ENCODE assay signal across 9 cellular contexts in genomic region chr12:53298154-53298553, GRCh38. TPM values are rescaled to one million over a fixed set of nuclear protein-coding genes. Genes with fewer than 3 reads are reported as not detected.
DNase-seq lines count a peak whose midpoint lies in the region; ATAC-seq and TF ChIP-seq lines count a peak whose summit lies in the region.
"Had no signal": no experiment of that assay in that cellular context is flagged by ENCODE, and none has a peak within 500 bp of the region (broad histone marks: within the 10 kb centered on the region; RNA-seq: fewer than 3 reads in every experiment).

No MANE protein-coding gene starts in this region.

- no peaks in the 10 kb centered on the region for H3K27me3 ChIP-seq in BLaER1
- H3K27me3 ChIP-seq in Karpas-422 (ENCODE audit: low read length) = no peaks in the 10 kb centered on the region
- no peaks in the 10 kb centered on the region for H3K27me3 ChIP-seq in vagina

- peaks cover 59% of the 10 kb centered on the region for H3K79me2 ChIP-seq in Karpas-422 (ENCODE audit: low read length)

- no peak overlapping the region for H3K27ac ChIP-seq in BLaER1
- no peak overlapping the region for H3K27ac ChIP-seq in Karpas-422 (ENCODE audit: low read length)
- H3K27ac ChIP-seq in vagina = no peak overlapping the region

- no peak for TF ChIP-seq CTCF in brain (conservative IDR thresholded peaks at IDR 0.05)
- no peak for TF ChIP-seq CTCF in nephron (IDR thresholded peaks at IDR 0.05; ENCODE audit: unreplicated experiment in 3 of 3)
- no peak for TF ChIP-seq CTCF in vagina (IDR thresholded peaks at IDR 0.05)

- H3K9me2 ChIP-seq in Karpas-422 (replicated peaks; ENCODE audit: insufficient read depth, low read length) = no peaks in the 10 kb centered on the region

- no peak for ATAC-seq in GM19035 (IDR thresholded peaks at IDR 0.05; ENCODE audit: unreplicated experiment)

- H3K4me3 ChIP-seq in BLaER1 = no peak overlapping the region
- no peak overlapping the region for H3K4me3 ChIP-seq in Karpas-422 (ENCODE audit: low read length)
- no peak overlapping the region for H3K4me3 ChIP-seq in vagina

- H3K27me3 Mint-ChIP-seq in brain (peaks cover 16% of the 10 kb centered on the region), nephron (ENCODE audit: low read depth) (no peaks in the 10 kb centered on the region)

- H3K9me3 Mint-ChIP-seq in brain (peaks cover 0 to 3% (median 0%) of the 10 kb centered on the region in 5 experiments), nephron (no peaks in the 10 kb centered on the region)

- H3K36me3 ChIP-seq in BLaER1 = peaks cover 55% of the 10 kb centered on the region
- peaks cover 26% of the 10 kb centered on the region for H3K36me3 ChIP-seq in Karpas-422 (ENCODE audit: insufficient read depth, low read length)
- peaks cover 0 to 27% of the 10 kb centered on the region in 2 donors for H3K36me3 ChIP-seq in vagina

- no peak overlapping the region for H2AFZ ChIP-seq in Karpas-422 (ENCODE audit: low read length)

- H3K27ac Mint-ChIP-seq in brain (peak overlapping the region in 4 of 5 experiments; percentile 40 to 99 (median 67)), nephron (no peak overlapping the region)

- no peaks in the 10 kb centered on the region for H3K9me3 ChIP-seq in BLaER1
- no peaks in the 10 kb centered on the region for H3K9me3 ChIP-seq in Karpas-422 (ENCODE audit: low read length)
- H3K9me3 ChIP-seq in vagina = no peaks in the 10 kb centered on the region

- H4K20me1 ChIP-seq in BLaER1 (peaks cover 4% of the 10 kb centered on the region; the same call in 1 of the 2 replicates), Karpas-422 (ENCODE audit: insufficient read depth, low read depth, low read length) (no peaks in the 10 kb centered on the region)

- intact Hi-C loops in vagina (cut with DNase I) = no loop called here

- H3K9ac ChIP-seq in BLaER1 (peak overlapping the region; percentile 13; the same call in 1 of the 2 replicates), Karpas-422 (ENCODE audit: low read length) (0 out of 2 replicates have a peak overlapping the region, but pooled peaks have one; percentile 7)

- H3K4me3 Mint-ChIP-seq in brain = peak overlapping the region; percentile 57 to 100 (median 81)
- H3K4me3 Mint-ChIP-seq in nephron = peak overlapping the region; percentile 81 to 99 (median 98)

- H3K4me2 ChIP-seq in BLaER1 (no peak overlapping the region), Karpas-422 (ENCODE audit: low read depth, low read length, poor library complexity, severe bottlenecking) (no peak overlapping the region)

- no peak for TF ChIP-seq POLR2A in vagina (IDR thresholded peaks at IDR 0.05)

- H3K36me3 Mint-ChIP-seq in brain = peaks cover 44% of the 10 kb centered on the region
- H3K36me3 Mint-ChIP-seq in nephron (ENCODE audit: low read depth) = peaks cover 36% of the 10 kb centered on the region

- H3K4me1 Mint-ChIP-seq in brain (peaks cover 82% of the 10 kb centered on the region), nephron (peaks cover 63% of the 10 kb centered on the region)

- DNase-seq in Karpas-422 (no peak), vagina (ENCODE audit: extremely low spot score in 2 of 2) (no peak), NAMALWA (ENCODE audit: low spot score) (no peak), DMS53 (lab: John Stamatoyannopoulos, UW) (no peak)
- DNase-seq: activated CD4-positive, alpha-beta T cell treated with anti-CD3 and anti-CD28 coated beads, Interleukin-2, amount 50 U/mL, for 48 hours had no signal

- H3K4me1 ChIP-seq in BLaER1 (peaks cover 65% of the 10 kb centered on the region), Karpas-422 (ENCODE audit: low read length) (peaks cover 55% of the 10 kb centered on the region), vagina (peaks cover 54% of the 10 kb centered on the region)

RNA-seq across cellular contexts. Expression of gene MYG1, which starts 1.3 kb away (rescaled TPM):
- total RNA-seq in Karpas-422 (2014; rRNA removed; shearing (Covaris generic); ENCODE audit: low replicate concordance) = 67.1 and 85.5 TPM in 2 replicates
- 114 TPM for polyA plus RNA-seq in brain (ENCODE audit: insufficient read depth, low read depth, low replicate concordance)
- 41.5 TPM for total RNA-seq in vagina

RNA-seq across cellular contexts. Expression of gene PFDN5, which starts 2.8 kb away (rescaled TPM):
- total RNA-seq in Karpas-422 (2014; rRNA removed; shearing (Covaris generic); ENCODE audit: low replicate concordance) = 387 and 492 TPM in 2 replicates
- 938 TPM for polyA plus RNA-seq in brain (ENCODE audit: insufficient read depth, low read depth, low replicate concordance)
- 673 TPM for total RNA-seq in vagina

RNA-seq across cellular contexts. Expression of gene AAAS, which starts 23.3 kb away (rescaled TPM):
- total RNA-seq in Karpas-422 (2014; rRNA removed; shearing (Covaris generic); ENCODE audit: low replicate concordance) = 37.3 and 63.6 TPM in 2 replicates
- 52.4 TPM for polyA plus RNA-seq in brain (ENCODE audit: insufficient read depth, low read depth, low replicate concordance)
- 30.9 TPM for total RNA-seq in vagina

RNA-seq across cellular contexts. Expression of gene ESPL1, which starts 30.1 kb away (rescaled TPM):
- 9.4 and 22.8 TPM in 2 replicates for total RNA-seq in Karpas-422 (2014; rRNA removed; shearing (Covaris generic); ENCODE audit: low replicate concordance)
- 11.8 TPM for polyA plus RNA-seq in brain (ENCODE audit: insufficient read depth, low read depth, low replicate concordance)
- total RNA-seq in vagina = 17.7 TPM

RNA-seq across cellular contexts. Expression of gene SP7, which starts 38.0 kb away (rescaled TPM):
- not detected in 2 replicates for total RNA-seq in Karpas-422 (2014; rRNA removed; shearing (Covaris generic); ENCODE audit: low replicate concordance)
- not detected for polyA plus RNA-seq in brain (ENCODE audit: insufficient read depth, low read depth, low replicate concordance)
- total RNA-seq in vagina = not detected

Comparison
In these comparisons a context has a peak if more than half of its experiments do, and no peak if none do; other contexts are left out.
1. H3K27ac Mint-ChIP-seq: peak in brain (4 of 5); none in nephron (0 of 3).